Comparison of ENCODE assay signal across 2 cellular contexts in genomic region chr6:6869084-6869483, GRCh38.
TF ChIP-seq lines count a peak whose summit lies in the region.

No MANE protein-coding gene starts in this region.

TF ChIP-seq in IMR-90, 13 proteins besides CTCF, POLR2A, EP300 and RAD21:
- TF ChIP-seq CHD1 (IDR thresholded peaks at IDR 0.05; ENCODE audit: low read depth, low read length), result no peak
- TF ChIP-seq USF2 (IDR thresholded peaks at IDR 0.05; ENCODE audit: low read depth, low read length), result no peak
- TF ChIP-seq, protein P1, sequence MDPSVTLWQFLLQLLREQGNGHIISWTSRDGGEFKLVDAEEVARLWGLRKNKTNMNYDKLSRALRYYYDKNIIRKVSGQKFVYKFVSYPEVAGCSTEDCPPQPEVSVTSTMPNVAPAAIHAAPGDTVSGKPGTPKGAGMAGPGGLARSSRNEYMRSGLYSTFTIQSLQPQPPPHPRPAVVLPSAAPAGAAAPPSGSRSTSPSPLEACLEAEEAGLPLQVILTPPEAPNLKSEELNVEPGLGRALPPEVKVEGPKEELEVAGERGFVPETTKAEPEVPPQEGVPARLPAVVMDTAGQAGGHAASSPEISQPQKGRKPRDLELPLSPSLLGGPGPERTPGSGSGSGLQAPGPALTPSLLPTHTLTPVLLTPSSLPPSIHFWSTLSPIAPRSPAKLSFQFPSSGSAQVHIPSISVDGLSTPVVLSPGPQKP (IDR thresholded peaks at IDR 0.05; ENCODE audit: borderline replicate concordance, low read depth, low read length), result no peak
- no peak for TF ChIP-seq FOS (IDR thresholded peaks at IDR 0.05; ENCODE audit: low read depth, low read length)
- no peak for TF ChIP-seq NFE2L2 (IDR thresholded peaks at IDR 0.05; ENCODE audit: low read depth, low read length)
- no peak for TF ChIP-seq CEBPB (IDR thresholded peaks at IDR 0.05; ENCODE audit: low read depth, low read length)
- TF ChIP-seq SMC3 (IDR thresholded peaks at IDR 0.05; ENCODE audit: low read depth, low read length), result no peak
- no peak for TF ChIP-seq RCOR1 (IDR thresholded peaks at IDR 0.05; ENCODE audit: insufficient replicate concordance, low read length)
- no peak for TF ChIP-seq BHLHE40 (IDR thresholded peaks at IDR 0.05; ENCODE audit: low read depth, low read length)
- no peak for TF ChIP-seq RFX5 (IDR thresholded peaks at IDR 0.05; ENCODE audit: low read depth, low read length)
- no peak for TF ChIP-seq MAFK (IDR thresholded peaks at IDR 0.05; ENCODE audit: low read depth, low read length)
- TF ChIP-seq MAZ (IDR thresholded peaks at IDR 0.05; ENCODE audit: borderline replicate concordance, low read depth, low read length), result no peak
- no peak for TF ChIP-seq MXI1 (IDR thresholded peaks at IDR 0.05; ENCODE audit: borderline replicate concordance, low read depth, low read length)
TF ChIP-seq in IMR-90: peak in this region for 0.

TF ChIP-seq in H1, 55 proteins besides CTCF, POLR2A, EP300 and RAD21:
- TF ChIP-seq EGR1 (IDR thresholded peaks at IDR 0.05; ENCODE audit: borderline replicate concordance, low read depth, low read length) (no peak), RNF2 (IDR thresholded peaks at IDR 0.05; ENCODE audit: borderline replicate concordance, low read depth, low read length, missing control alignments, poor library complexity, severe bottlenecking) (no peak), MAFK (IDR thresholded peaks at IDR 0.05; ENCODE audit: low read depth, low read length) (no peak), GTF2F1 (IDR thresholded peaks at IDR 0.05; ENCODE audit: borderline replicate concordance, low read depth, low read length) (no peak), FOSL1 (IDR thresholded peaks at IDR 0.05; ENCODE audit: insufficient read depth, low read depth, low read length) (no peak), ATF2 (IDR thresholded peaks at IDR 0.05; ENCODE audit: low read length) (no peak), CHD7 (IDR thresholded peaks at IDR 0.05; ENCODE audit: insufficient replicate concordance, low read length) (no peak), CEBPB (IDR thresholded peaks at IDR 0.05; ENCODE audit: low read depth, low read length) (no peak), CTBP2 (IDR thresholded peaks at IDR 0.05; ENCODE audit: borderline replicate concordance, insufficient read depth, insufficient read length, low read length) (no peak), TAF7 (optimal IDR thresholded peaks at IDR 0.05; ENCODE audit: borderline replicate concordance, low read depth, low read length) (no peak), SUZ12 (IDR thresholded peaks at IDR 0.05; ENCODE audit: low read length) (no peak), KDM1A (IDR thresholded peaks at IDR 0.05; ENCODE audit: borderline replicate concordance, low read length) (no peak)
